13 cellular contexts compared by ENCODE assay signal in the genomic region with DNA sequence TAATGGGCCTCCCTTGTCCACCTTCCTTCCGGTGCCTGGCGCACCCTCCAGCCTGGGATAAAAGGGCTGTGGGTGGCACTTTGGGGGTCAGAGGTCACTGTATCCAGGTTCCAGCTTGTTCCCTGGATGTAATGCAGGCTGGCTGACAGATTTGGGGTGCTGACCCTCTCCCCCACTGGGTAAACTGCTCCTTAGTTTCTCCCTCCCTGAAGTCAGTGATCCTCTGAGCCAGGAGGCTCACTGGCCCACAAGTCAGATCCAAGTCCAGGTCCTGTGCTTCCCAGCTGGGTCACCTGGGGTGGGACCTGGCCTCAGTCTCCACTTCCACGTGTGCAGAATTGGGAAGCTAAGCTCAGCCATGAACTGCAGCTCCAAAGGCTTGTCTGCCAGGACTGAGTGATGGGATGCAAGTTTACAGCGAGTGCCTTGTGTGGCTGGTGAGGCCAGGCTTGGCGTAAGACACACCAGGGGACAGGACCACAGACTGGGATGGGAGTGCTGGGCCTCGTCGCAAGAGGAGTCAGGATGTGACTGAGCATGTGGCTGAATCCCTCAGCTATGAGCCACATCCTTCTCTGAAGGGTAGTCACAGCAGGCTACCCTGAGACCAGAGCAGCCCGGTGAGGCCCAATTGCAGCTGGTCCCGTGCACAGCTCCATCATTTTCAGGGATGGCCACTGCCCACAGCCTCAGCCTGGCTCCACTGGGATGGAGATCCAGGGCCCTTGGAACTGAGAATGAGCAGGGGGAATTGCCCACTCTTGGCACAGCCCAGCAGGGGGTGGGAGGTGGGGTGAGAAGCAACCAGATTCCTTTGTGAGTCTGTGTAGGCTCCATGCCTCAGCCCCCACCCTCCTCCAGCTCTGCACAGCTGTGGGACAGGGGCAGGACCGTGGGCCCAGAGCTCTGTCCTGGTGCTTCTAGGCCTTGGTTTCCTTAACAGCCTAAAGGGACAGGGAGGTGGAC.
DNase-seq lines count a peak whose midpoint lies in the region; ATAC-seq, FAIRE-seq and TF ChIP-seq lines count a peak whose summit lies in the region.
"Had no signal": no experiment of that assay in that cellular context is flagged by ENCODE, and none has a peak within 500 bp of the region (broad histone marks: within the 10 kb centered on the region; RNA-seq: fewer than 3 reads in every experiment).

No MANE protein-coding gene starts in this region.

- POLR2A ChIA-PET in RWPE1 (lab: Yijun Ruan, JAX; ENCODE audit: low non-redundant PET) = no interaction called here

- H3K9ac ChIP-seq in BLaER1 treated with 17β-estradiol and CSF1 and Interleukin-3, amounts not matched to agents 10 nM and 100 nM = peak overlapping the region in 4 of 11 experiments; percentile 30 to 38 (median 32); a peak in 2 of 22 replicates

- H3K27ac ChIP-seq in BLaER1 treated with 17β-estradiol and CSF1 and Interleukin-3, amounts not matched to agents 10 nM and 100 nM = peak overlapping the region in 2 of 11 experiments; percentile 11 to 26; a peak in 1 of 22 replicates
- peak overlapping the region; percentile 57 for H3K27ac ChIP-seq in RWPE1
- H3K27ac ChIP-seq: prostate gland had no signal

- TF ChIP-seq POLR2A in GM18526 (IDR thresholded peaks at IDR 0.05; ENCODE audit: extremely low read depth, insufficient read length) = peak; percentile 10

- ATAC-seq in activated CD4-positive, CD25-positive, alpha-beta regulatory T cell treated with anti-CD3 and anti-CD28 coated beads, Interleukin-2, amount 50 U/mL, for 24 hours = no peak
- no peak for ATAC-seq in GM18907 (IDR thresholded peaks at IDR 0.05; ENCODE audit: unreplicated experiment)

- peaks cover 34 to 54% (median 47%) of the 10 kb centered on the region in 11 experiments for H3K36me3 ChIP-seq in BLaER1 treated with 17β-estradiol and CSF1 and Interleukin-3, amounts not matched to agents 10 nM and 100 nM
- H3K36me3 ChIP-seq: prostate gland had no signal

- peaks cover 34 to 45% (median 42%) of the 10 kb centered on the region in 10 experiments for H3K4me1 ChIP-seq in BLaER1 treated with 17β-estradiol and CSF1 and Interleukin-3, amounts not matched to agents 10 nM and 100 nM

- no peak overlapping the region for H3K4me3 ChIP-seq in BLaER1 treated with 17β-estradiol and CSF1 and Interleukin-3, amounts not matched to agents 10 nM and 100 nM
- H3K4me3 ChIP-seq in foreskin fibroblast (ENCODE audit: low read depth in 1 of 2, low read length in 2 of 2) = no peak overlapping the region
- H3K4me3 ChIP-seq: prostate gland had no signal

- CTCF ChIA-PET in RWPE1 (lab: Yijun Ruan, JAX) = interaction anchor here (0.5 to 0.6 kb wide), 2 partner anchors 43 to 714 kb away, joined by 3 to 4 read pairs; no protein-coding TSS in a partner anchor

- TF ChIP-seq CTCF in RWPE1 (conservative IDR thresholded peaks at IDR 0.05; ENCODE audit: low read depth) = no peak
- no peak for TF ChIP-seq CTCF in foreskin fibroblast (IDR thresholded peaks at IDR 0.05; ENCODE audit: low read depth, low read length)
- no peak for TF ChIP-seq CTCF in D721Med (IDR thresholded peaks at IDR 0.05; ENCODE audit: insufficient read depth, missing control alignments)

- H3K9me3 ChIP-seq in BLaER1 treated with 17β-estradiol and CSF1 and Interleukin-3, amounts not matched to agents 10 nM and 100 nM (replicated peaks in 1 of 11) = no peaks in the 10 kb centered on the region
- H3K9me3 ChIP-seq: prostate gland had no signal

- peaks cover 45 to 53% (median 49%) of the 10 kb centered on the region in 11 experiments for H3K27me3 ChIP-seq in BLaER1 treated with 17β-estradiol and CSF1 and Interleukin-3, amounts not matched to agents 10 nM and 100 nM

- DNase-seq in RWPE1 (ENCODE audit: low spot score) (no peak), foreskin fibroblast (peak; percentile 17 to 40), SHP77 treated with DMSO at 0.1 percent for 48 hours (lab: John Stamatoyannopoulos, UW) (no peak), D721Med (ENCODE audit: insufficient read length, low spot score) (no peak)
- DNase-seq: hippocampal formation; mesenchymal stem cell; NCI-H1417 treated with DMSO at 0.1 percent for 48 hours; stimulated activated CD4-positive, alpha-beta T cell treated with anti-CD3 and anti-CD28 coated beads, Interleukin-2, amount 100 ng/mL, for 48 hours had no signal

- FAIRE-seq in D721Med (lab: Jason Lieb, UNC) = no peak

- H3K4me2 ChIP-seq in BLaER1 treated with 17β-estradiol and CSF1 and Interleukin-3, amounts not matched to agents 10 nM and 100 nM = peak overlapping the region; percentile 47 to 93 (median 83)

- peaks cover 18 to 100% (median 92%) of the 10 kb centered on the region in 11 experiments; a peak in 21 of 22 replicates for H4K20me1 ChIP-seq in BLaER1 treated with 17β-estradiol and CSF1 and Interleukin-3, amounts not matched to agents 10 nM and 100 nM

Comparison
In these comparisons a context has a peak if more than half of its experiments do, and no peak if none do; other contexts are left out.
1. DNase-seq: peak in foreskin fibroblast (2 of 2); none in RWPE1 (single experiment), SHP77 treated with DMSO at 0.1 percent for 48 hours (single experiment) and D721Med (single experiment).